In genomic region chrX:45623266-45623665, GRCh38 we compare ENCODE assay signal across 12 cellular contexts.
DNase-seq lines count a peak whose midpoint lies in the region; ATAC-seq, FAIRE-seq and TF ChIP-seq lines count a peak whose summit lies in the region.
"Had no signal": no experiment of that assay in that cellular context is flagged by ENCODE, and none has a peak within 500 bp of the region (broad histone marks: within the 10 kb centered on the region; RNA-seq: fewer than 3 reads in every experiment).

No MANE protein-coding gene starts in this region.

- H2AFZ ChIP-seq in mammary epithelial cell (ENCODE audit: low read depth, low read length), result peak overlapping the region; percentile 60

- peaks cover 42% of the 10 kb centered on the region for H3K4me1 ChIP-seq in mammary epithelial cell (ENCODE audit: insufficient read depth, low read length)
- H3K4me1 ChIP-seq in naive thymus-derived CD4-positive, alpha-beta T cell (ENCODE audit: control insufficient read depth in 2 of 2, insufficient read depth in 2 of 2, low read length in 2 of 2), result no peaks in the 10 kb centered on the region
- H3K4me1 ChIP-seq: BLaER1 had no signal

- H3K4me3 ChIP-seq in mammary epithelial cell (replicated peaks in 1 of 3; ENCODE audit: insufficient read depth in 1 of 3, low read depth in 2 of 3, low read length in 3 of 3), result no peak overlapping the region
- no peak overlapping the region for H3K4me3 ChIP-seq in naive thymus-derived CD4-positive, alpha-beta T cell (ENCODE audit: low read length)
- H3K4me3 ChIP-seq: BLaER1 had no signal

- H3K9ac ChIP-seq in mammary epithelial cell (ENCODE audit: insufficient read depth, low read length), result no peak overlapping the region
- H3K9ac ChIP-seq: BLaER1 had no signal

- no peaks in the 10 kb centered on the region for H3K36me3 ChIP-seq in mammary epithelial cell (ENCODE audit: insufficient read depth, low read length)
- H3K36me3 ChIP-seq in naive thymus-derived CD4-positive, alpha-beta T cell (ENCODE audit: control insufficient read depth in 2 of 3, insufficient read depth in 3 of 3, low read length in 3 of 3), result no peaks in the 10 kb centered on the region
- H3K36me3 ChIP-seq: BLaER1 had no signal

- intact Hi-C loops in mammary epithelial cell (cut with micrococcal nuclease), result loop anchor here (1.0 to 2.0 kb wide), 2 partner anchors 87 to 118 kb away; no protein-coding TSS in a partner anchor
- intact Hi-C loops in naive thymus-derived CD4-positive, alpha-beta T cell (cut with micrococcal nuclease), result loop anchor here in 1 of 2 donors (5.0 kb wide), 1 partner anchor 89 kb away; no protein-coding TSS in a partner anchor

- no peaks in the 10 kb centered on the region for H3K9me3 ChIP-seq in mammary epithelial cell (replicated peaks; ENCODE audit: insufficient read depth, low read length)
- H3K9me3 ChIP-seq in naive thymus-derived CD4-positive, alpha-beta T cell (ENCODE audit: control insufficient read depth in 2 of 3, low read length in 3 of 3), result no peaks in the 10 kb centered on the region
- H3K9me3 ChIP-seq: BLaER1 had no signal

- no peak for FAIRE-seq in HTR-8/SVneo (lab: Jason Lieb, UNC)

- peaks cover 0 to 9% (median 0%) of the 10 kb centered on the region in 7 donors for H3K4me1 Mint-ChIP-seq in naive thymus-derived CD4-positive, alpha-beta T cell

- H3K36me3 Mint-ChIP-seq in naive thymus-derived CD4-positive, alpha-beta T cell, result peaks cover 0 to 8% (median 0%) of the 10 kb centered on the region in 5 donors

- in situ Hi-C loops in mammary epithelial cell (cut with MboI; ENCODE audit: low sequenced_read_pairs in 2 of 2), result no loop called here

- H3K27me3 ChIP-seq in mammary epithelial cell (ENCODE audit: insufficient read depth, low read length), result no peaks in the 10 kb centered on the region
- H3K27me3 ChIP-seq in naive thymus-derived CD4-positive, alpha-beta T cell (ENCODE audit: control insufficient read depth in 2 of 2, insufficient read depth in 2 of 2, low read length in 2 of 2), result no peaks in the 10 kb centered on the region
- H3K27me3 ChIP-seq: BLaER1 had no signal

- no peaks in the 10 kb centered on the region for H3K79me2 ChIP-seq in mammary epithelial cell (ENCODE audit: insufficient read depth, low read length)

- H3K4me2 ChIP-seq in mammary epithelial cell (ENCODE audit: insufficient read depth, low read depth, low read length), result peak overlapping the region; percentile 43
- H3K4me2 ChIP-seq: BLaER1 had no signal

- DNase-seq in A172 (ENCODE audit: low spot score), result peak; percentile 86
- peak; percentile 10 for DNase-seq in HTR-8/SVneo (ENCODE audit: insufficient read length, low spot score)
- DNase-seq in mammary epithelial cell, result peak; percentile 61
- peak; percentile 53 for DNase-seq in kidney glomerular epithelial cell (lab: John Stamatoyannopoulos, UW)
- DNase-seq in activated CD4-positive, alpha-beta T cell treated with anti-CD3 and anti-CD28 coated beads for 4 hours, result no peak
- DNase-seq in naive thymus-derived CD4-positive, alpha-beta T cell, result no peak
- no peak for DNase-seq in NCI-H524 treated with DMSO at 0.1 percent for 48 hours (lab: John Stamatoyannopoulos, UW)
- DNase-seq: effector CD4-positive, alpha-beta T cell; stimulated activated CD4-positive, alpha-beta T cell treated with anti-CD3 and anti-CD28 coated beads, Interleukin-2, amount 100 ng/mL, for 24 hours had no signal

- BruUV-seq in mammary epithelial cell (replicated peaks; lab: Mats Ljungman, UMichigan), result no TSS peak

- POLR2A ChIA-PET in naive thymus-derived CD4-positive, alpha-beta T cell (lab: Charles Lee), result no interaction called here

- no peak overlapping the region for H3K27ac Mint-ChIP-seq in naive thymus-derived CD4-positive, alpha-beta T cell

- no peak for ATAC-seq in GM18502 (IDR thresholded peaks at IDR 0.05; ENCODE audit: poor library complexity, unreplicated experiment)
- ATAC-seq in naive thymus-derived CD4-positive, alpha-beta T cell, result no peak

- H3K27me3 Mint-ChIP-seq in naive thymus-derived CD4-positive, alpha-beta T cell, result peaks cover 0 to 4% (median 0%) of the 10 kb centered on the region in 5 donors

- H4K20me1 ChIP-seq in mammary epithelial cell (ENCODE audit: insufficient read depth, low read length), result no peaks in the 10 kb centered on the region
- H4K20me1 ChIP-seq: BLaER1 had no signal

- peak overlapping the region; percentile 68 for H3K27ac ChIP-seq in mammary epithelial cell (ENCODE audit: insufficient read depth, low read depth, low read length)
- no peak overlapping the region for H3K27ac ChIP-seq in naive thymus-derived CD4-positive, alpha-beta T cell (ENCODE audit: low read depth, low read length)
- H3K27ac ChIP-seq: BLaER1, HL-60 had no signal

- CTCF ChIA-PET in mammary epithelial cell (lab: Charles Lee; ENCODE audit: low non-redundant PET), result no interaction called here
- CTCF ChIA-PET in naive thymus-derived CD4-positive, alpha-beta T cell (lab: Charles Lee), result no interaction called here

- peaks cover 0 to 17% (median 3%) of the 10 kb centered on the region in 11 donors for H3K9me3 Mint-ChIP-seq in naive thymus-derived CD4-positive, alpha-beta T cell

- H3K4me3 Mint-ChIP-seq in naive thymus-derived CD4-positive, alpha-beta T cell, result no peak overlapping the region

- dilution Hi-C loops in mammary epithelial cell (cut with HindIII; ENCODE audit: low sequenced_read_pairs), result loop anchor here (10.0 kb wide), 1 partner anchor 132 kb away; no protein-coding TSS in a partner anchor

- no peak for TF ChIP-seq CTCF in mammary epithelial cell (conservative IDR thresholded peaks at IDR 0.05 in 1 of 2, IDR thresholded peaks at IDR 0.05 in 1 of 2; ENCODE audit: extremely low read depth in 1 of 2, insufficient read depth in 1 of 2, low read depth in 1 of 2, low read length in 2 of 2)

Comparison
In these comparisons a context has a peak if more than half of its experiments do, and no peak if none do; other contexts are left out.
1. DNase-seq: peak in A172 (single experiment), HTR-8/SVneo (single experiment), mammary epithelial cell (single experiment) and kidney glomerular epithelial cell (single experiment); none in activated CD4-positive, alpha-beta T cell treated with anti-CD3 and anti-CD28 coated beads for 4 hours (0 of 2), naive thymus-derived CD4-positive, alpha-beta T cell (0 of 9) and NCI-H524 treated with DMSO at 0.1 percent for 48 hours (single experiment).